14 cellular contexts compared by ENCODE assay signal in the genomic region with DNA sequence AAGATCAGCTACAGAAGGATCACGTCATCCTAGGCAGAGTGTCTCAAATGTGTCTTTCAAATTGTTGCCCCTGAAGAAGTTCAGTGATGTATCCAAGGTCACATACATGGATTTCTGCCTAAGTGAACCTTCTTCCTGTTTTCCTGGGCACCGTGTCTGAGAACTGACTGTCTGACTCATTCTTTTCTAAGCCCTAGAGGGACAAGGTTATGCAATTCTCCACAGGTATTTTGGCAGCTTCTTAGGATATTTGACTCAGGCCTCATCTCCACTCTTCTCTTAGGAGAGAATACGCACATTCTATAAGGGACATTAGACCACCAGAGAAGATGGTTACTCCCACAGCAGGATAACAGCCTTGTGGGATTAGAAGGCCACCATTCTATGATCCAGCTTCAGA.
DNase-seq lines count a peak whose midpoint lies in the region; ATAC-seq, FAIRE-seq and TF ChIP-seq lines count a peak whose summit lies in the region.
"Had no signal": no experiment of that assay in that cellular context is flagged by ENCODE, and none has a peak within 500 bp of the region (broad histone marks: within the 10 kb centered on the region; RNA-seq: fewer than 3 reads in every experiment).

No MANE protein-coding gene starts in this region.

- H3K4me3 ChIP-seq in astrocyte of the spinal cord (ENCODE audit: low read depth, low read length) (no peak overlapping the region), hepatocyte (no peak overlapping the region)
- H3K4me3 ChIP-seq: dorsolateral prefrontal cortex had no signal

- H3K27me3 ChIP-seq in hepatocyte, result no peaks in the 10 kb centered on the region

- TF ChIP-seq CTCF in astrocyte of the spinal cord (IDR thresholded peaks at IDR 0.05; ENCODE audit: low read depth, low read length), result no peak
- no peak for TF ChIP-seq CTCF in hepatocyte (IDR thresholded peaks at IDR 0.05; ENCODE audit: poor library complexity)

- in situ Hi-C loops in astrocyte of the spinal cord (cut with HindIII; ENCODE audit: low sequenced_read_pairs), result no loop called here

- no peaks in the 10 kb centered on the region for H3K79me2 ChIP-seq in hepatocyte

- H2AFZ ChIP-seq in hepatocyte, result no peak overlapping the region

- WGBS in hepatocyte (ENCODE audit: low lambda C conversion rate, missing lambda C conversion rate), result 82% methylated on average over 3 of the region's 3 CpGs

- peaks cover 7% of the 10 kb centered on the region for H3K4me1 ChIP-seq in hepatocyte (ENCODE audit: insufficient read depth)

- H4K20me1 ChIP-seq in hepatocyte (ENCODE audit: insufficient read depth, poor library complexity, severe bottlenecking), result no peaks in the 10 kb centered on the region

- ATAC-seq in GM18502 (IDR thresholded peaks at IDR 0.05; ENCODE audit: poor library complexity, unreplicated experiment) (no peak), GM21515 (IDR thresholded peaks at IDR 0.05; ENCODE audit: unreplicated experiment) (no peak)
- ATAC-seq: activated CD4-positive, alpha-beta T cell treated with anti-CD3 and anti-CD28 coated beads for 36 hours had no signal

- no peaks in the 10 kb centered on the region for H3K36me3 ChIP-seq in hepatocyte (replicated peaks; ENCODE audit: insufficient read depth, low read depth)

- H3K4me2 ChIP-seq in hepatocyte, result no peak overlapping the region

- no peak overlapping the region for H3K27ac ChIP-seq in hepatocyte
- H3K27ac ChIP-seq: dorsolateral prefrontal cortex had no signal

- no peaks in the 10 kb centered on the region for H3K9me2 ChIP-seq in hepatocyte (replicated peaks; ENCODE audit: insufficient read depth)

- H3K9me3 ChIP-seq in hepatocyte (ENCODE audit: low read depth), result no peaks in the 10 kb centered on the region

- peak; percentile 11 for DNase-seq in SIG-M5 treated with dmso at 0.1 percent for 504 hours (lab: John Stamatoyannopoulos, UW; ENCODE audit: unreplicated experiment)
- DNase-seq in SIG-M5 (lab: John Stamatoyannopoulos, UW), result no peak
- DNase-seq in astrocyte of the spinal cord (ENCODE audit: low read depth, low spot score), result peak; percentile 94
- DNase-seq in hepatocyte (ENCODE audit: low spot score), result peak; percentile 24
- peak; percentile 80 for DNase-seq in urothelium cell line (ENCODE audit: low spot score)
- DNase-seq in activated CD4-positive, alpha-beta T cell treated with anti-CD3 and anti-CD28 coated beads, Interleukin-2, amount 50 U/mL, for 4 hours, result no peak
- DNase-seq: activated CD4-positive, alpha-beta T cell treated with anti-CD3 and anti-CD28 coated beads for 36 hours; dorsolateral prefrontal cortex; Karpas-422; SHP77; stimulated activated naive CD4-positive, alpha-beta T cell had no signal

- FAIRE-seq in urothelium cell line (lab: Jason Lieb, UNC), result no peak
- FAIRE-seq: A204.1 had no signal

Comparison
In these comparisons a context has a peak if more than half of its experiments do, and no peak if none do; other contexts are left out.
1. DNase-seq: peak in SIG-M5 treated with dmso at 0.1 percent for 504 hours (single experiment), astrocyte of the spinal cord (single experiment), hepatocyte (single experiment) and urothelium cell line (single experiment); none in SIG-M5 (single experiment) and activated CD4-positive, alpha-beta T cell treated with anti-CD3 and anti-CD28 coated beads, Interleukin-2, amount 50 U/mL, for 4 hours (0 of 2).